13 cellular contexts compared by ENCODE assay signal in genomic region chr14:69291396-69291795, GRCh38. TPM values are rescaled to one million over a fixed set of nuclear protein-coding genes. Genes with fewer than 3 reads are reported as not detected.
DNase-seq lines count a peak whose midpoint lies in the region; ATAC-seq and TF ChIP-seq lines count a peak whose summit lies in the region.
"Had no signal": no experiment of that assay in that cellular context is flagged by ENCODE, and none has a peak within 500 bp of the region (broad histone marks: within the 10 kb centered on the region; RNA-seq: fewer than 3 reads in every experiment).

No MANE protein-coding gene starts in this region.

- no peak overlapping the region for H3K4me3 Mint-ChIP-seq in effector memory CD8-positive, alpha-beta T cell
- H3K4me3 Mint-ChIP-seq: CD4-positive, alpha-beta memory T cell had no signal

- no peaks in the 10 kb centered on the region for H3K36me3 Mint-ChIP-seq in effector memory CD8-positive, alpha-beta T cell (ENCODE audit: insufficient read depth)
- H3K36me3 Mint-ChIP-seq: CD4-positive, alpha-beta memory T cell had no signal

- H3K9me3 Mint-ChIP-seq in effector memory CD8-positive, alpha-beta T cell = no peaks in the 10 kb centered on the region
- H3K9me3 Mint-ChIP-seq: CD4-positive, alpha-beta memory T cell had no signal

- no peaks in the 10 kb centered on the region for H3K4me1 Mint-ChIP-seq in effector memory CD8-positive, alpha-beta T cell (ENCODE audit: low read depth in 2 of 2)
- H3K4me1 Mint-ChIP-seq: CD4-positive, alpha-beta memory T cell had no signal

- intact Hi-C loops in heart right ventricle (cut with DNase I) = no loop called here
- intact Hi-C loops in Right ventricle myocardium inferior (cut with DNase I) = no loop called here
- intact Hi-C loops in left ventricle myocardium inferior (cut with micrococcal nuclease) = no loop called here

- H3K27ac ChIP-seq in heart right ventricle (peak overlapping the region in 8 of 10 donors; percentile 35 to 77 (median 70)), left ventricle myocardium inferior (replicated peaks) (peak overlapping the region; percentile 73)
- H3K27ac ChIP-seq: C4-2B, GM23248 had no signal

- H3K27me3 Mint-ChIP-seq in effector memory CD8-positive, alpha-beta T cell = peaks cover 11 to 44% of the 10 kb centered on the region in 2 donors

- no peak overlapping the region for H3K4me3 ChIP-seq in heart right ventricle
- no peak overlapping the region for H3K4me3 ChIP-seq in left ventricle myocardium inferior
- H3K4me3 ChIP-seq: GM12878, GM23248 had no signal

- H3K4me1 ChIP-seq in heart right ventricle = peaks cover 17 to 66% (median 46%) of the 10 kb centered on the region in 9 donors
- peaks cover 74% of the 10 kb centered on the region for H3K4me1 ChIP-seq in left ventricle myocardium inferior

- H3K9me3 ChIP-seq in heart right ventricle (no peaks in the 10 kb centered on the region), left ventricle myocardium inferior (replicated peaks) (no peaks in the 10 kb centered on the region)
- H3K9me3 ChIP-seq: BE2C had no signal

- H3K27ac Mint-ChIP-seq in effector memory CD8-positive, alpha-beta T cell = no peak overlapping the region
- H3K27ac Mint-ChIP-seq: CD4-positive, alpha-beta memory T cell had no signal

- H3K27me3 ChIP-seq in heart right ventricle = no peaks in the 10 kb centered on the region
- H3K27me3 ChIP-seq in left ventricle myocardium inferior (ENCODE audit: low read depth) = no peaks in the 10 kb centered on the region
- H3K27me3 ChIP-seq: BE2C had no signal

- H3K36me3 ChIP-seq in heart right ventricle (no peaks in the 10 kb centered on the region), left ventricle myocardium inferior (no peaks in the 10 kb centered on the region)
- H3K36me3 ChIP-seq: BE2C had no signal

- ATAC-seq in heart right ventricle = no peak
- no peak for ATAC-seq in Right ventricle myocardium inferior
- ATAC-seq in GM18870 (IDR thresholded peaks at IDR 0.05; ENCODE audit: unreplicated experiment) = no peak
- ATAC-seq in effector memory CD8-positive, alpha-beta T cell (replicated peaks) = no peak
- ATAC-seq: GM12878 had no signal

- WGBS in heart right ventricle, 2 donors = 47 to 53% methylated on average over 5 of the region's 5 CpGs

- DNase-seq in heart right ventricle (no peak), Right ventricle myocardium inferior (ENCODE audit: missing footprints) (no peak), left ventricle myocardium inferior (no peak), mesenteric fat pad (ENCODE audit: low spot score) (peak; percentile 57), hepatic stellate cell (ENCODE audit: low spot score) (no peak)
- DNase-seq in effector memory CD8-positive, alpha-beta T cell = no peak
- DNase-seq: BE2C; CD4-positive, alpha-beta memory T cell; DMS79 had no signal

- TF ChIP-seq CTCF in heart right ventricle (IDR thresholded peaks at IDR 0.05) (no peak), left ventricle myocardium inferior (IDR thresholded peaks at IDR 0.05; ENCODE audit: borderline replicate concordance) (no peak)

RNA-seq across cellular contexts. Expression of gene GALNT16, which starts 31.4 kb away (rescaled TPM):
- total RNA-seq in heart right ventricle (100 to 1,000 TPM in 2 of 10 donors, 10 to 100 TPM in 8; 51.2 to 106 (median 71.7) TPM), Right ventricle myocardium inferior (94.9 TPM), left ventricle myocardium inferior (70.5 TPM), mesenteric fat pad (14.9 TPM)
- 10 to 100 TPM in 1 of 2 donors, 1 to 10 TPM in 1; 9.6 to 56.5 TPM for polyA plus RNA-seq in heart right ventricle
- polyA plus RNA-seq: CD4-positive, alpha-beta memory T cell had no signal
